In genomic region chr1:116807871-116808450, GRCh38 we compare ENCODE assay signal across 1 cellular context.
TF ChIP-seq lines count a peak whose summit lies in the region.

No MANE protein-coding gene starts in this region.

TF ChIP-seq in H1, 55 proteins besides CTCF, POLR2A, EP300 and RAD21 (continued from another document):
- TF ChIP-seq ATF3 (IDR thresholded peaks at IDR 0.05; ENCODE audit: insufficient read depth, low read depth, low read length) (no peak), BCL11A (IDR thresholded peaks at IDR 0.05; ENCODE audit: low read depth in 2 of 2, low read length in 2 of 2) (no peak), E2F6 (IDR thresholded peaks at IDR 0.05) (no peak), USF2 (IDR thresholded peaks at IDR 0.05; ENCODE audit: low read length) (no peak), BRCA1 (IDR thresholded peaks at IDR 0.05; ENCODE audit: low read depth, low read length) (no peak), MAFK (IDR thresholded peaks at IDR 0.05; ENCODE audit: low read depth, low read length) (no peak), CHD7 (IDR thresholded peaks at IDR 0.05; ENCODE audit: insufficient replicate concordance, low read length) (no peak)
